2 cellular contexts compared by ENCODE assay signal in the genomic region with DNA sequence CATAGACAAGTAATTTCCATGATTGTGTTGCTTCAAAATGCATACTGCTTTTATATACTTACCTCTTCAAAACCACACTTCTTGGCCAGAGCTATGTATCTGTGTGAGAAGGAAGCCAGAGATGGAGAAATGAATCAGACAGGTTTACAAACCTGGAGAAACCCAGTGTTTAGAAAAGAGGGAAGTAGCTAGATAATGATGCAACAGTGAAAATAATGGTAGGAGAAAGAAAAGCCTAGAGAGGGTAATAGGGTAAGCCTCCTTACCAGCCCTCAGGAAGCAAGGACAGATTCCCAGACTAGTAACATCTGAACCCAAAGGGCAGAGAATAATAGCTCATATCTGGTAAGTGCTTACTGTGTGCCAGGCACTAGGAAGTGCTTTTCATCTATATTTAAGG.
TF ChIP-seq lines count a peak whose summit lies in the region.

No MANE protein-coding gene starts in this region.

TF ChIP-seq in IMR-90, 13 proteins besides CTCF, POLR2A, EP300 and RAD21 (continued from another document):
- TF ChIP-seq CHD1 (IDR thresholded peaks at IDR 0.05; ENCODE audit: low read depth, low read length): no peak

TF ChIP-seq in H1, 55 proteins besides CTCF, POLR2A, EP300 and RAD21:
- TF ChIP-seq, protein P1, sequence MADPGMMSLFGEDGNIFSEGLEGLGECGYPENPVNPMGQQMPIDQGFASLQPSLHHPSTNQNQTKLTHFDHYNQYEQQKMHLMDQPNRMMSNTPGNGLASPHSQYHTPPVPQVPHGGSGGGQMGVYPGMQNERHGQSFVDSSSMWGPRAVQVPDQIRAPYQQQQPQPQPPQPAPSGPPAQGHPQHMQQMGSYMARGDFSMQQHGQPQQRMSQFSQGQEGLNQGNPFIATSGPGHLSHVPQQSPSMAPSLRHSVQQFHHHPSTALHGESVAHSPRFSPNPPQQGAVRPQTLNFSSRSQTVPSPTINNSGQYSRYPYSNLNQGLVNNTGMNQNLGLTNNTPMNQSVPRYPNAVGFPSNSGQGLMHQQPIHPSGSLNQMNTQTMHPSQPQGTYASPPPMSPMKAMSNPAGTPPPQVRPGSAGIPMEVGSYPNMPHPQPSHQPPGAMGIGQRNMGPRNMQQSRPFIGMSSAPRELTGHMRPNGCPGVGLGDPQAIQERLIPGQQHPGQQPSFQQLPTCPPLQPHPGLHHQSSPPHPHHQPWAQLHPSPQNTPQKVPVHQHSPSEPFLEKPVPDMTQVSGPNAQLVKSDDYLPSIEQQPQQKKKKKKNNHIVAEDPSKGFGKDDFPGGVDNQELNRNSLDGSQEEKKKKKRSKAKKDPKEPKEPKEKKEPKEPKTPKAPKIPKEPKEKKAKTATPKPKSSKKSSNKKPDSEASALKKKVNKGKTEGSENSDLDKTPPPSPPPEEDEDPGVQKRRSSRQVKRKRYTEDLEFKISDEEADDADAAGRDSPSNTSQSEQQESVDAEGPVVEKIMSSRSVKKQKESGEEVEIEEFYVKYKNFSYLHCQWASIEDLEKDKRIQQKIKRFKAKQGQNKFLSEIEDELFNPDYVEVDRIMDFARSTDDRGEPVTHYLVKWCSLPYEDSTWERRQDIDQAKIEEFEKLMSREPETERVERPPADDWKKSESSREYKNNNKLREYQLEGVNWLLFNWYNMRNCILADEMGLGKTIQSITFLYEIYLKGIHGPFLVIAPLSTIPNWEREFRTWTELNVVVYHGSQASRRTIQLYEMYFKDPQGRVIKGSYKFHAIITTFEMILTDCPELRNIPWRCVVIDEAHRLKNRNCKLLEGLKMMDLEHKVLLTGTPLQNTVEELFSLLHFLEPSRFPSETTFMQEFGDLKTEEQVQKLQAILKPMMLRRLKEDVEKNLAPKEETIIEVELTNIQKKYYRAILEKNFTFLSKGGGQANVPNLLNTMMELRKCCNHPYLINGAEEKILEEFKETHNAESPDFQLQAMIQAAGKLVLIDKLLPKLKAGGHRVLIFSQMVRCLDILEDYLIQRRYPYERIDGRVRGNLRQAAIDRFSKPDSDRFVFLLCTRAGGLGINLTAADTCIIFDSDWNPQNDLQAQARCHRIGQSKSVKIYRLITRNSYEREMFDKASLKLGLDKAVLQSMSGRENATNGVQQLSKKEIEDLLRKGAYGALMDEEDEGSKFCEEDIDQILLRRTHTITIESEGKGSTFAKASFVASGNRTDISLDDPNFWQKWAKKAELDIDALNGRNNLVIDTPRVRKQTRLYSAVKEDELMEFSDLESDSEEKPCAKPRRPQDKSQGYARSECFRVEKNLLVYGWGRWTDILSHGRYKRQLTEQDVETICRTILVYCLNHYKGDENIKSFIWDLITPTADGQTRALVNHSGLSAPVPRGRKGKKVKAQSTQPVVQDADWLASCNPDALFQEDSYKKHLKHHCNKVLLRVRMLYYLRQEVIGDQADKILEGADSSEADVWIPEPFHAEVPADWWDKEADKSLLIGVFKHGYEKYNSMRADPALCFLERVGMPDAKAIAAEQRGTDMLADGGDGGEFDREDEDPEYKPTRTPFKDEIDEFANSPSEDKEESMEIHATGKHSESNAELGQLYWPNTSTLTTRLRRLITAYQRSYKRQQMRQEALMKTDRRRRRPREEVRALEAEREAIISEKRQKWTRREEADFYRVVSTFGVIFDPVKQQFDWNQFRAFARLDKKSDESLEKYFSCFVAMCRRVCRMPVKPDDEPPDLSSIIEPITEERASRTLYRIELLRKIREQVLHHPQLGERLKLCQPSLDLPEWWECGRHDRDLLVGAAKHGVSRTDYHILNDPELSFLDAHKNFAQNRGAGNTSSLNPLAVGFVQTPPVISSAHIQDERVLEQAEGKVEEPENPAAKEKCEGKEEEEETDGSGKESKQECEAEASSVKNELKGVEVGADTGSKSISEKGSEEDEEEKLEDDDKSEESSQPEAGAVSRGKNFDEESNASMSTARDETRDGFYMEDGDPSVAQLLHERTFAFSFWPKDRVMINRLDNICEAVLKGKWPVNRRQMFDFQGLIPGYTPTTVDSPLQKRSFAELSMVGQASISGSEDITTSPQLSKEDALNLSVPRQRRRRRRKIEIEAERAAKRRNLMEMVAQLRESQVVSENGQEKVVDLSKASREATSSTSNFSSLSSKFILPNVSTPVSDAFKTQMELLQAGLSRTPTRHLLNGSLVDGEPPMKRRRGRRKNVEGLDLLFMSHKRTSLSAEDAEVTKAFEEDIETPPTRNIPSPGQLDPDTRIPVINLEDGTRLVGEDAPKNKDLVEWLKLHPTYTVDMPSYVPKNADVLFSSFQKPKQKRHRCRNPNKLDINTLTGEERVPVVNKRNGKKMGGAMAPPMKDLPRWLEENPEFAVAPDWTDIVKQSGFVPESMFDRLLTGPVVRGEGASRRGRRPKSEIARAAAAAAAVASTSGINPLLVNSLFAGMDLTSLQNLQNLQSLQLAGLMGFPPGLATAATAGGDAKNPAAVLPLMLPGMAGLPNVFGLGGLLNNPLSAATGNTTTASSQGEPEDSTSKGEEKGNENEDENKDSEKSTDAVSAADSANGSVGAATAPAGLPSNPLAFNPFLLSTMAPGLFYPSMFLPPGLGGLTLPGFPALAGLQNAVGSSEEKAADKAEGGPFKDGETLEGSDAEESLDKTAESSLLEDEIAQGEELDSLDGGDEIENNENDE (IDR thresholded peaks at IDR 0.05; ENCODE audit: insufficient replicate concordance, low read length): no peak
- TF ChIP-seq PHF8 (conservative IDR thresholded peaks at IDR 0.05; ENCODE audit: low read depth, low read length) (no peak), SUZ12 (IDR thresholded peaks at IDR 0.05; ENCODE audit: low read length) (no peak), SP1 (IDR thresholded peaks at IDR 0.05; ENCODE audit: low read depth, low read length) (no peak), TCF12 (IDR thresholded peaks at IDR 0.05; ENCODE audit: low read depth, low read length) (no peak), SIX5 (IDR thresholded peaks at IDR 0.05; ENCODE audit: low read depth, low read length) (no peak), TAF7 (optimal IDR thresholded peaks at IDR 0.05; ENCODE audit: borderline replicate concordance, low read depth, low read length) (no peak), RXRA (IDR thresholded peaks at IDR 0.05; ENCODE audit: insufficient read depth, low read depth, low read length) (no peak), CTBP2 (IDR thresholded peaks at IDR 0.05; ENCODE audit: borderline replicate concordance, insufficient read depth, insufficient read length, low read length) (no peak), POLR2AphosphoS5 (IDR thresholded peaks at IDR 0.05; ENCODE audit: low read depth, low read length) (no peak), CREB1 (IDR thresholded peaks at IDR 0.05) (no peak), YY1 (IDR thresholded peaks at IDR 0.05; ENCODE audit: low read depth, low read length) (no peak), SIRT6 (IDR thresholded peaks at IDR 0.05; ENCODE audit: low read length) (no peak), NANOG (IDR thresholded peaks at IDR 0.05; ENCODE audit: insufficient read depth, low read depth, low read length, poor library complexity, severe bottlenecking) (no peak), CBX8 (IDR thresholded peaks at IDR 0.05; ENCODE audit: borderline replicate concordance, low read depth, low read length) (no peak)
TF ChIP-seq in H1: peak in this region for 0.
